ENCODE assay signal across 16 cellular contexts in genomic region chr7:101984141-101984879, GRCh38.
DNase-seq lines count a peak whose midpoint lies in the region; ATAC-seq and TF ChIP-seq lines count a peak whose summit lies in the region.
"Had no signal": no experiment of that assay in that cellular context is flagged by ENCODE, and none has a peak within 500 bp of the region (broad histone marks: within the 10 kb centered on the region; RNA-seq: fewer than 3 reads in every experiment).

No MANE protein-coding gene starts in this region.

- peaks cover 4% of the 10 kb centered on the region for H3K79me1 ChIP-seq in H9 (ENCODE audit: insufficient read depth, low read depth, low read length, poor library complexity, severe bottlenecking)

- no CpG with 5 or more reads among the region's 18 CpGs for WGBS in H9 (ENCODE audit: extremely low coverage, insufficient read length, low lambda C conversion rate)
- 98% methylated on average over 18 of the region's 18 CpGs for WGBS in thymus

- no peak overlapping the region for H3K23ac ChIP-seq in H9 (ENCODE audit: insufficient read length, low read depth, low read length)

- H3K36me3 Mint-ChIP-seq in H9 (ENCODE audit: insufficient read depth in 1 of 3, low read depth in 3 of 3), result peaks cover 10 to 20% (median 19%) of the 10 kb centered on the region in 3 experiments; a peak in 6 of 7 replicates

- ATAC-seq in left colon, result peak; percentile 90
- ATAC-seq in lower lobe of right lung, result no peak
- no peak for ATAC-seq in HG03135 (IDR thresholded peaks at IDR 0.05; ENCODE audit: unreplicated experiment)
- ATAC-seq: HepG2 had no signal

- no peak overlapping the region for H2AK5ac ChIP-seq in H9 (ENCODE audit: insufficient read length, low read length)

- no peak overlapping the region for H3T11ph ChIP-seq in H9 (ENCODE audit: low read length)

- H2BK5ac ChIP-seq in H9 (ENCODE audit: insufficient read length, low read length), result no peak overlapping the region

- no peak overlapping the region for H3K9ac ChIP-seq in H9 (ENCODE audit: extremely low read depth, insufficient read length, low read length)

- H3K27ac ChIP-seq in H9 (ENCODE audit: insufficient read length, low read depth, low read length) (no peak overlapping the region), RWPE1 (no peak overlapping the region), thymus (ENCODE audit: low read depth) (peak overlapping the region; percentile 18), lower lobe of right lung (no peak overlapping the region)

- H3K27ac Mint-ChIP-seq in H9, result peak overlapping the region in 2 of 3 experiments; percentile 39 to 66; a peak in 1 of 7 replicates
- H3K27ac Mint-ChIP-seq: B cell, HFFc6 had no signal

- H2BK15ac ChIP-seq in H9 (ENCODE audit: low read depth, low read length), result no peak overlapping the region

- H3K4me2 ChIP-seq in H9 (ENCODE audit: insufficient read depth, insufficient read length, low read length), result no peak overlapping the region

- no peaks in the 10 kb centered on the region for H4K20me1 ChIP-seq in H9 (ENCODE audit: control insufficient read depth, insufficient read depth, insufficient read length)

- no peaks in the 10 kb centered on the region for H3K27me3 Mint-ChIP-seq in H9 (ENCODE audit: low read depth)
- H3K27me3 Mint-ChIP-seq: B cell; CD8-positive, alpha-beta memory T cell had no signal

- no peak for DNase-seq in H9
- peak; percentile 10 for DNase-seq in RWPE1 (ENCODE audit: low spot score)
- peak in 1 of 2 donors; percentile 59 for DNase-seq in left colon
- DNase-seq in lower lobe of right lung, result no peak
- no peak for DNase-seq in DMS53 treated with DMSO at 0.1 percent for 48 hours (lab: John Stamatoyannopoulos, UW; ENCODE audit: unreplicated experiment)
- no peak for DNase-seq in BE2C
- DNase-seq: CD8-positive, alpha-beta memory T cell; HFFc6; Kasumi-1; NCI-H187 treated with DMSO at 0.1 percent for 48 hours; NCI-H510A; SW 1271 had no signal

- H2BK20ac ChIP-seq in H9 (ENCODE audit: low read depth, low read length, poor library complexity, severe bottlenecking), result no peak overlapping the region

- H3K36me3 ChIP-seq in thymus (ENCODE audit: control insufficient read depth, insufficient read depth) (no peaks in the 10 kb centered on the region), lower lobe of right lung (no peaks in the 10 kb centered on the region), BE2C (no peaks in the 10 kb centered on the region)

- intact Hi-C loops in left colon (cut with DNase I, micrococcal nuclease) (no loop called here), lower lobe of right lung (cut with DNase I) (no loop called here)

- POLR2A ChIA-PET in RWPE1 (lab: Yijun Ruan, JAX; ENCODE audit: low non-redundant PET), result no interaction called here

- H3K23me2 ChIP-seq in H9 (ENCODE audit: insufficient read length, low read depth, low read length, poor library complexity, severe bottlenecking), result no peaks in the 10 kb centered on the region

- H3K9me3 Mint-ChIP-seq in H9, result peaks cover 3 to 11% of the 10 kb centered on the region in 2 experiments; a peak in 3 of 5 replicates
- H3K9me3 Mint-ChIP-seq: CD8-positive, alpha-beta memory T cell; HFFc6 had no signal

- no peak overlapping the region for H4K91ac ChIP-seq in H9 (ENCODE audit: insufficient read length, low read depth, low read length)

- no peak overlapping the region for H3K56ac ChIP-seq in H9 (ENCODE audit: insufficient read length, low read depth, low read length)

- no peak overlapping the region for H2BK12ac ChIP-seq in H9 (ENCODE audit: insufficient read length, low read depth, low read length)

- H2BK120ac ChIP-seq in H9 (ENCODE audit: low read depth, low read length, poor library complexity, severe bottlenecking), result no peak overlapping the region

- H3K4ac ChIP-seq in H9 (ENCODE audit: low read depth, low read length), result no peak overlapping the region

- H3K14ac ChIP-seq in H9 (ENCODE audit: insufficient read depth, low read length), result no peak overlapping the region

- no peak overlapping the region for H4K5ac ChIP-seq in H9 (ENCODE audit: insufficient read length, low read depth, low read length)

- no peak overlapping the region for H3K4me3 Mint-ChIP-seq in H9
- H3K4me3 Mint-ChIP-seq: CD8-positive, alpha-beta memory T cell; HFFc6 had no signal

- H3K4me3 ChIP-seq in thymus (ENCODE audit: low read length), result no peak overlapping the region
- no peak overlapping the region for H3K4me3 ChIP-seq in lower lobe of right lung
- no peak overlapping the region for H3K4me3 ChIP-seq in BE2C (ENCODE audit: low read depth, low read length)

- H3K4me1 ChIP-seq in H9 (ENCODE audit: insufficient read depth, low read length), result peaks cover 14% of the 10 kb centered on the region; the same call in 1 of the 2 replicates
- H3K4me1 ChIP-seq in thymus (ENCODE audit: control insufficient read depth, insufficient read depth, low read length), result peaks cover 40% of the 10 kb centered on the region
- no peaks in the 10 kb centered on the region for H3K4me1 ChIP-seq in lower lobe of right lung
- peaks cover 13% of the 10 kb centered on the region for H3K4me1 ChIP-seq in BE2C

- no peaks in the 10 kb centered on the region for H3K27me3 ChIP-seq in H9 (ENCODE audit: insufficient read depth, low read length)
- no peaks in the 10 kb centered on the region for H3K27me3 ChIP-seq in thymus (ENCODE audit: control insufficient read depth, insufficient read depth)
- no peaks in the 10 kb centered on the region for H3K27me3 ChIP-seq in lower lobe of right lung (ENCODE audit: low read depth)
- H3K27me3 ChIP-seq in BE2C, result no peaks in the 10 kb centered on the region

- TF ChIP-seq CTCF in H9 (conservative IDR thresholded peaks at IDR 0.05) (no peak), RWPE1 (conservative IDR thresholded peaks at IDR 0.05; ENCODE audit: low read depth) (no peak), lower lobe of right lung (IDR thresholded peaks at IDR 0.05) (no peak), BE2C (IDR thresholded peaks at IDR 0.05; ENCODE audit: low read depth, low read length) (no peak)

- H3K18ac ChIP-seq in H9 (ENCODE audit: insufficient read length, low read depth, low read length), result no peak overlapping the region

- no peak overlapping the region for H4K8ac ChIP-seq in H9 (replicated peaks; ENCODE audit: insufficient read length, low read depth, low read length)

- peaks cover 1% of the 10 kb centered on the region; the same call in 1 of the 2 replicates for H3K79me2 ChIP-seq in H9 (ENCODE audit: insufficient read depth, low read length)

- H3K4me1 Mint-ChIP-seq in H9, result peaks cover 36 to 39% of the 10 kb centered on the region in 2 experiments

- H2AFZ ChIP-seq in H9 (ENCODE audit: low read length), result no peak overlapping the region

- CTCF ChIA-PET in RWPE1 (lab: Yijun Ruan, JAX), result no interaction called here

- H3K9me3 ChIP-seq in H9 (ENCODE audit: control insufficient read depth, low read depth, low read length) (peaks cover 7% of the 10 kb centered on the region), thymus (ENCODE audit: control insufficient read depth) (no peaks in the 10 kb centered on the region), lower lobe of right lung (no peaks in the 10 kb centered on the region), BE2C (0 out of 2 replicates have a peak, but pooled peaks cover 2% of the 10 kb centered on the region)
